Comparison of ENCODE assay signal across 12 cellular contexts in the genomic region with DNA sequence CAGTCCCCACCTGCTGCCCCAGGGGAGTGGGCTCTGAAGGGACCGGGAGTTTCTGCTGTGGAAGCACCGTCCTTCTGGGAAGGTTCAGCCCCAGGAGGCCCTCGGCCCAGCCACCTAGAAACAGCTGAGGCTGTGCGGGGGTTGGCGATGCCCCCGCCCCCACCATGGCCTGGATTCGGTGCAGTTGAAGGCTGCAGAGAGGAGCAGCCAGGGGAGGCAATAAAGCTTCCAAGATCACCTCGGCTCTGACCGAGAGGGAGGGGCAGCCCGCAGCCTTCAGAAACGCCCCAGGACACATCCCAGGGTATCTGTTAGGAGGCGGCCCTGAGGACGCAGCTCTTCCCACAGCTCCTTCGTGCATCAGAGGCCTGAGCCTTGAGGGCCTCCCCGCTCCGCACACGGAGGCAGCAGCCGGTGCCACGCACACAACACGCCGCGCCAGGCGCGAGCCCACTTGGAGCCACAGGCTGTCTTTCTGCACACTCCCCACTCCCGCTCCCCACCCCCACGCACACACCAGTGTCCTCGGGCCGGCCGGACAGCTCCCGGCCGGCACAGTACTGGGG. TPM values are rescaled to one million over a fixed set of nuclear protein-coding genes. Genes with fewer than 3 reads are reported as not detected.
DNase-seq lines count a peak whose midpoint lies in the region; ATAC-seq and TF ChIP-seq lines count a peak whose summit lies in the region.
"Had no signal": no experiment of that assay in that cellular context is flagged by ENCODE, and none has a peak within 500 bp of the region (broad histone marks: within the 10 kb centered on the region; RNA-seq: fewer than 3 reads in every experiment).

No MANE protein-coding gene starts in this region.

- intact Hi-C loops in left ventricle myocardium inferior (cut with micrococcal nuclease) = no loop called here
- intact Hi-C loops in heart right ventricle (cut with DNase I) = no loop called here
- intact Hi-C loops in upper lobe of right lung (cut with DNase I) = no loop called here

- CTCF ChIA-PET in GM10248 (lab: Yijun Ruan, JAX) = no interaction called here

- TF ChIP-seq POLR2A in gastroesophageal sphincter (IDR thresholded peaks at IDR 0.05) = no peak

- ATAC-seq in heart right ventricle (no peak), upper lobe of right lung (no peak), gastroesophageal sphincter (no peak)
- no peak for ATAC-seq in effector memory CD8-positive, alpha-beta T cell (replicated peaks)

- peaks cover 3 to 8% of the 10 kb centered on the region in 2 donors for H3K4me1 Mint-ChIP-seq in effector memory CD8-positive, alpha-beta T cell (ENCODE audit: low read depth in 2 of 2)
- H3K4me1 Mint-ChIP-seq in mesothelial cell of epicardium = peaks cover 21% of the 10 kb centered on the region
- H3K4me1 Mint-ChIP-seq: activated naive CD8-positive, alpha-beta T cell treated with anti-CD3 and anti-CD28 coated beads, Interleukin-2, amount 10 ng/mL, durations not matched to agents 7 days and 5 days had no signal

- H3K9me3 Mint-ChIP-seq in effector memory CD8-positive, alpha-beta T cell = no peaks in the 10 kb centered on the region
- no peaks in the 10 kb centered on the region for H3K9me3 Mint-ChIP-seq in mesothelial cell of epicardium
- H3K9me3 Mint-ChIP-seq: activated naive CD8-positive, alpha-beta T cell treated with anti-CD3 and anti-CD28 coated beads, Interleukin-2, amount 10 ng/mL, durations not matched to agents 7 days and 5 days had no signal

- no peaks in the 10 kb centered on the region for H3K36me3 Mint-ChIP-seq in effector memory CD8-positive, alpha-beta T cell (ENCODE audit: insufficient read depth)
- peaks cover 7% of the 10 kb centered on the region for H3K36me3 Mint-ChIP-seq in mesothelial cell of epicardium
- H3K36me3 Mint-ChIP-seq: activated naive CD8-positive, alpha-beta T cell treated with anti-CD3 and anti-CD28 coated beads, Interleukin-2, amount 10 ng/mL, durations not matched to agents 7 days and 5 days had no signal

- H3K27ac ChIP-seq in left ventricle myocardium inferior (replicated peaks) (no peak overlapping the region), heart right ventricle (no peak overlapping the region), upper lobe of right lung (no peak overlapping the region), gastroesophageal sphincter (no peak overlapping the region)

- H3K27ac Mint-ChIP-seq in effector memory CD8-positive, alpha-beta T cell = no peak overlapping the region
- H3K27ac Mint-ChIP-seq in mesothelial cell of epicardium = no peak overlapping the region
- H3K27ac Mint-ChIP-seq: activated naive CD8-positive, alpha-beta T cell treated with anti-CD3 and anti-CD28 coated beads, Interleukin-2, amount 10 ng/mL, durations not matched to agents 7 days and 5 days had no signal

- H3K4me3 ChIP-seq in left ventricle myocardium inferior (peak overlapping the region; percentile 63), heart right ventricle (peak overlapping the region in 4 of 10 donors; percentile 14 to 60 (median 55)), upper lobe of right lung (peak overlapping the region; percentile 44), gastroesophageal sphincter (peak overlapping the region in 1 of 2 donors; percentile 57)

- no peak for DNase-seq in left ventricle myocardium inferior
- DNase-seq in heart right ventricle = no peak
- DNase-seq in effector memory CD8-positive, alpha-beta T cell = no peak
- no peak for DNase-seq in mesothelial cell of epicardium (ENCODE audit: low spot score in 2 of 2, unreplicated experiment in 2 of 2)
- DNase-seq in upper lobe of right lung = peak; percentile 60
- DNase-seq in GM10248 (ENCODE audit: extremely low spot score) = no peak
- DNase-seq in stimulated activated CD4-positive, alpha-beta T cell treated with anti-CD3 and anti-CD28 coated beads, Interleukin-12 subunit alpha, Interleukin-12 subunit beta, amount 100 ng/mL, for 4 hours = no peak
- DNase-seq: activated naive CD8-positive, alpha-beta T cell treated with anti-CD3 and anti-CD28 coated beads, Interleukin-2, amount 10 ng/mL, durations not matched to agents 7 days and 5 days; effector CD8-positive, alpha-beta T cell; T-helper 2 cell had no signal

- TF ChIP-seq CTCF in left ventricle myocardium inferior (IDR thresholded peaks at IDR 0.05; ENCODE audit: borderline replicate concordance) = no peak
- TF ChIP-seq CTCF in heart right ventricle (IDR thresholded peaks at IDR 0.05) = no peak
- no peak for TF ChIP-seq CTCF in mesothelial cell of epicardium (IDR thresholded peaks at IDR 0.05; ENCODE audit: unreplicated experiment)
- TF ChIP-seq CTCF in upper lobe of right lung (IDR thresholded peaks at IDR 0.05) = no peak
- TF ChIP-seq CTCF in GM10248 (IDR thresholded peaks at IDR 0.05; ENCODE audit: control extremely low read depth, extremely low read depth, low read depth, missing control alignments) = no peak
- no peak for TF ChIP-seq CTCF in gastroesophageal sphincter (IDR thresholded peaks at IDR 0.05)

- no peaks in the 10 kb centered on the region for H3K36me3 ChIP-seq in left ventricle myocardium inferior
- H3K36me3 ChIP-seq in heart right ventricle = no peaks in the 10 kb centered on the region
- H3K36me3 ChIP-seq in upper lobe of right lung = no peaks in the 10 kb centered on the region
- no peaks in the 10 kb centered on the region for H3K36me3 ChIP-seq in gastroesophageal sphincter

- TF ChIP-seq EP300 in gastroesophageal sphincter (IDR thresholded peaks at IDR 0.05) = no peak

- H3K4me1 ChIP-seq in left ventricle myocardium inferior (peaks cover 15% of the 10 kb centered on the region), heart right ventricle (peaks cover 8 to 17% (median 12%) of the 10 kb centered on the region in 9 donors), upper lobe of right lung (peaks cover 7% of the 10 kb centered on the region), gastroesophageal sphincter (peaks cover 0 to 30% (median 11%) of the 10 kb centered on the region in 3 donors)

- 45 to 50% methylated on average over 31 of the region's 31 CpGs for WGBS in heart right ventricle, 2 donors
- WGBS in gastroesophageal sphincter (ENCODE audit: low coverage in 1 of 2), 2 donors = no CpG with 5 or more reads among the region's 31 CpGs

- H3K27me3 Mint-ChIP-seq in effector memory CD8-positive, alpha-beta T cell = peaks cover 9 to 30% of the 10 kb centered on the region in 2 donors
- peaks cover 17% of the 10 kb centered on the region for H3K27me3 Mint-ChIP-seq in mesothelial cell of epicardium (ENCODE audit: low read depth)

- no peaks in the 10 kb centered on the region for H3K9me3 ChIP-seq in left ventricle myocardium inferior (replicated peaks)
- H3K9me3 ChIP-seq in heart right ventricle = no peaks in the 10 kb centered on the region
- no peaks in the 10 kb centered on the region for H3K9me3 ChIP-seq in upper lobe of right lung
- H3K9me3 ChIP-seq in gastroesophageal sphincter = no peaks in the 10 kb centered on the region

- POLR2A ChIA-PET in GM10248 (lab: Yijun Ruan, JAX) = no interaction called here

- H3K4me3 Mint-ChIP-seq in effector memory CD8-positive, alpha-beta T cell = peak overlapping the region; percentile 66 to 69
- H3K4me3 Mint-ChIP-seq in mesothelial cell of epicardium = peak overlapping the region; percentile 66
- H3K4me3 Mint-ChIP-seq: activated naive CD8-positive, alpha-beta T cell treated with anti-CD3 and anti-CD28 coated beads, Interleukin-2, amount 10 ng/mL, durations not matched to agents 7 days and 5 days had no signal

- H3K27me3 ChIP-seq in left ventricle myocardium inferior (ENCODE audit: low read depth) (peaks cover 91% of the 10 kb centered on the region), heart right ventricle (peaks cover 13 to 67% (median 61%) of the 10 kb centered on the region in 7 donors), upper lobe of right lung (peaks cover 30% of the 10 kb centered on the region), gastroesophageal sphincter (peaks cover 80% of the 10 kb centered on the region)

RNA-seq across cellular contexts. Expression of a gene that starts 1.6 kb away (rescaled TPM):
- 0.11 TPM for total RNA-seq in left ventricle myocardium inferior
- under 1 TPM in 8 of 10 donors, not detected in 2; 0.04 to 0.88 (median 0.20) TPM for total RNA-seq in heart right ventricle
- polyA plus RNA-seq in heart right ventricle = under 1 TPM in 1 of 2 donors, not detected in 1; 0.07 TPM
- total RNA-seq in mesothelial cell of epicardium = 20.3 to 23.7 TPM (median 21.0 TPM) in 3 replicates
- 14.3 TPM for total RNA-seq in upper lobe of right lung
- 1 to 10 TPM in 2 of 4 donors, under 1 TPM in 2; 0.62 to 3.4 (median 0.98) TPM for total RNA-seq in gastroesophageal sphincter
- total RNA-seq: myocyte had no signal
